In genomic region chr3:192819001-192819569, GRCh38 we compare ENCODE assay signal across 8 cellular contexts.
A peak's percentile ranks its signal among the peaks of the same experiment; 100 is the strongest.
DNase-seq lines count a peak whose midpoint lies in the region; ATAC-seq, FAIRE-seq and TF ChIP-seq lines count a peak whose summit lies in the region.

No MANE protein-coding gene starts in this region.

- H3K27me3 ChIP-seq in keratinocyte (ENCODE audit: control insufficient read depth, extremely low read depth, insufficient read depth, low read length) = no peaks in the 10 kb centered on the region

- H3K4me2 ChIP-seq in keratinocyte (ENCODE audit: control insufficient read depth, extremely low read depth, insufficient read depth, low read depth, low read length) = peak overlapping the region; percentile 78

- dilution Hi-C loops in keratinocyte (cut with MboI; ENCODE audit: extremely low pct_ligation_motif_present, low sequenced_read_pairs) = no loop called here

- H3K36me3 ChIP-seq in keratinocyte (ENCODE audit: control insufficient read depth in 2 of 2, extremely low read depth in 1 of 2, insufficient read depth in 2 of 2, low read length in 2 of 2) = no peaks in the 10 kb centered on the region

- H3K9ac ChIP-seq in keratinocyte (ENCODE audit: control insufficient read depth, extremely low read depth, insufficient read depth, low read length) = peak overlapping the region; percentile 56

- FAIRE-seq in GM18507 (lab: Jason Lieb, UNC) = peak; percentile 47
- no peak for FAIRE-seq in keratinocyte (lab: Jason Lieb, UNC)

- H3K9me1 ChIP-seq in keratinocyte (ENCODE audit: control insufficient read depth, extremely low read depth, insufficient read depth, low read length) = no peaks in the 10 kb centered on the region

- ATAC-seq in HG03097 (IDR thresholded peaks at IDR 0.05; ENCODE audit: low FRiP score, unreplicated experiment) = peak; percentile 67

- DNase-seq in GM18507 (ENCODE audit: extremely low spot score, insufficient read length, low read depth) (no peak), activated T-cell treated with anti-CD3 and anti-CD28 coated beads for 48 hours (ENCODE audit: low read depth) (peak; percentile 24), keratinocyte (ENCODE audit: low read depth, low spot score) (peak; percentile 54), HuH-7 (ENCODE audit: low spot score) (no peak), NCI-H748 treated with DMSO at 0.1 percent for 48 hours (lab: John Stamatoyannopoulos, UW) (no peak), NCI-H128 (lab: John Stamatoyannopoulos, UW; ENCODE audit: unreplicated experiment) (no peak), NCI-H146 (lab: John Stamatoyannopoulos, UW) (no peak)

- H3K9me3 ChIP-seq in keratinocyte (ENCODE audit: control insufficient read depth, low read depth, low read length) = no peaks in the 10 kb centered on the region

- no peak for TF ChIP-seq CTCF in keratinocyte (optimal IDR thresholded peaks at IDR 0.05 in 1 of 3, IDR thresholded peaks at IDR 0.05 in 1 of 3, conservative IDR thresholded peaks at IDR 0.05 in 1 of 3; ENCODE audit: extremely low read depth in 1 of 3, insufficient read depth in 2 of 3, low read length in 3 of 3)

- no peak overlapping the region for H2AFZ ChIP-seq in keratinocyte (ENCODE audit: control insufficient read depth, low read length)

- peak overlapping the region in 2 of 3 experiments; percentile 18 to 24 for H3K4me3 ChIP-seq in keratinocyte (ENCODE audit: control insufficient read depth in 2 of 3, extremely low read depth in 1 of 3, insufficient read depth in 2 of 3, low read depth in 1 of 3, low read length in 3 of 3)

- H3K4me1 ChIP-seq in keratinocyte (ENCODE audit: control insufficient read depth, extremely low read depth, insufficient read depth, low read length) = peaks cover 37% of the 10 kb centered on the region

- no peaks in the 10 kb centered on the region for H4K20me1 ChIP-seq in keratinocyte (ENCODE audit: control insufficient read depth, extremely low read depth, insufficient read depth, low read length)

- peaks cover 20% of the 10 kb centered on the region for H3K79me2 ChIP-seq in keratinocyte (ENCODE audit: control insufficient read depth, insufficient read depth, low read length)

- peak overlapping the region; percentile 85 for H3K27ac ChIP-seq in keratinocyte (ENCODE audit: control insufficient read depth, insufficient read depth, low read length)

Comparison
In these comparisons a context has a peak if more than half of its experiments do, and no peak if none do; other contexts are left out.
1. DNase-seq: peak in activated T-cell treated with anti-CD3 and anti-CD28 coated beads for 48 hours (single experiment) and keratinocyte (single experiment); none in GM18507 (single experiment), HuH-7 (single experiment), NCI-H748 treated with DMSO at 0.1 percent for 48 hours (single experiment), NCI-H128 (single experiment) and NCI-H146 (single experiment).